27 cellular contexts compared by ENCODE assay signal in the genomic region with DNA sequence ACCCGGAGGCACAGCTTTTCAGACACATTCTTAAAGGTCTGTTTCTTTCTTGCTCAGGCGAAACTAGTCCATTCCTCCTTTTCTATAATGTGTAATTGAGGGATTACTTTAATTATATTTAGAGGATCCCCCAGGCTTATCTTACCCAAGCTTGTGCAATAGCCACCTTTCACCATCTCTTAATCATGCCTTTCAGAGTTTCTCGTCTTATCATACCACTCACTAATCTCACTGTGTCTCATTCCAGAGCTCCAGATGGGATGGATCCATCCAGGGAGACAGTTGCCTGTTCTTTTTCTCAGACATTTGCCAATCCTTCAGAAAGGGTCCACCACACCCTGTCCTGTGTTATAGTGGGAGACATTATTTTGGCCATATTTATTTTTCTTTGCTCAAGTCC. TPM values are rescaled to one million over a fixed set of nuclear protein-coding genes. Genes with fewer than 3 reads are reported as not detected.
DNase-seq lines count a peak whose midpoint lies in the region; ATAC-seq and TF ChIP-seq lines count a peak whose summit lies in the region.
"Had no signal": no experiment of that assay in that cellular context is flagged by ENCODE, and none has a peak within 500 bp of the region (broad histone marks: within the 10 kb centered on the region; RNA-seq: fewer than 3 reads in every experiment).

No MANE protein-coding gene starts in this region.

- H3K27me3 ChIP-seq in heart left ventricle: no peaks in the 10 kb centered on the region
- H3K27me3 ChIP-seq in right atrium auricular region: no peaks in the 10 kb centered on the region
- H3K27me3 ChIP-seq in sigmoid colon: no peaks in the 10 kb centered on the region
- H3K27me3 ChIP-seq in aorta (ENCODE audit: control insufficient read depth in 1 of 2, insufficient read depth in 2 of 2, low read length in 1 of 2): no peaks in the 10 kb centered on the region
- H3K27me3 ChIP-seq in testis: no peaks in the 10 kb centered on the region
- H3K27me3 ChIP-seq: MG63, SJSA1 had no signal

- H3K9me3 ChIP-seq in heart left ventricle (no peaks in the 10 kb centered on the region), right atrium auricular region (no peaks in the 10 kb centered on the region), sigmoid colon (no peaks in the 10 kb centered on the region), aorta (ENCODE audit: control insufficient read depth, low read length) (no peaks in the 10 kb centered on the region), testis (no peaks in the 10 kb centered on the region)
- H3K9me3 ChIP-seq: MG63, SJSA1 had no signal

- TF ChIP-seq EP300 in sigmoid colon (IDR thresholded peaks at IDR 0.05): no peak

- H3K4me1 ChIP-seq in heart left ventricle (peaks cover 4 to 97% (median 62%) of the 10 kb centered on the region in 12 donors), right atrium auricular region (peaks cover 0 to 74% of the 10 kb centered on the region in 2 donors), sigmoid colon (peaks cover 0 to 98% (median 84%) of the 10 kb centered on the region in 4 donors), aorta (ENCODE audit: control insufficient read depth in 1 of 2, insufficient read depth in 2 of 2, low read length in 2 of 2) (peaks cover 7 to 13% of the 10 kb centered on the region in 2 donors), testis (peaks cover 6% of the 10 kb centered on the region)
- H3K4me1 ChIP-seq: SJSA1 had no signal

- 72 to 83% (median 77%) methylated on average over 3 of the region's 3 CpGs for WGBS in heart left ventricle, 4 donors
- WGBS in sigmoid colon, 2 donors: 88 to 91% methylated on average over 3 of the region's 3 CpGs
- 79 to 80% methylated on average over 3 of the region's 3 CpGs for WGBS in aorta, 2 donors
- WGBS in testis, 2 donors: 86% methylated on average over 3 of the region's 3 CpGs

- TF ChIP-seq CTCF in heart left ventricle (IDR thresholded peaks at IDR 0.05): no peak
- TF ChIP-seq CTCF in right atrium auricular region (IDR thresholded peaks at IDR 0.05): no peak
- no peak for TF ChIP-seq CTCF in fibroblast of the aortic adventitia (IDR thresholded peaks at IDR 0.05; ENCODE audit: insufficient read depth, low read length)
- no peak for TF ChIP-seq CTCF in sigmoid colon (IDR thresholded peaks at IDR 0.05)
- no peak for TF ChIP-seq CTCF in testis (IDR thresholded peaks at IDR 0.05)

- peaks cover 0 to 11% (median 0%) of the 10 kb centered on the region in 9 donors for H3K36me3 ChIP-seq in heart left ventricle
- H3K36me3 ChIP-seq in right atrium auricular region: peaks cover 9% of the 10 kb centered on the region
- H3K36me3 ChIP-seq in sigmoid colon: peaks cover 0 to 4% (median 0%) of the 10 kb centered on the region in 4 donors
- H3K36me3 ChIP-seq in aorta (ENCODE audit: control insufficient read depth in 1 of 2, insufficient read depth in 2 of 2, low read length in 1 of 2): no peaks in the 10 kb centered on the region
- no peaks in the 10 kb centered on the region for H3K36me3 ChIP-seq in testis (ENCODE audit: low read depth, missing control alignments)
- H3K36me3 ChIP-seq: MG63, SJSA1 had no signal

- TF ChIP-seq POLR2A in heart left ventricle (IDR thresholded peaks at IDR 0.05) (no peak), sigmoid colon (IDR thresholded peaks at IDR 0.05) (no peak), testis (IDR thresholded peaks at IDR 0.05) (no peak)

- ATAC-seq in heart left ventricle (peak in 1 of 4 donors; percentile 43), aorta (ENCODE audit: low FRiP score) (no peak)
- ATAC-seq: activated naive CD4-positive, alpha-beta T cell treated with anti-CD3 and anti-CD28 coated beads, Interleukin-2, amount 50 U/mL, for 72 hours; GM12878 had no signal

- H3K4me3 ChIP-seq in heart left ventricle (no peak overlapping the region), right atrium auricular region (no peak overlapping the region), fibroblast of the aortic adventitia (ENCODE audit: low read depth, low read length) (no peak overlapping the region), sigmoid colon (no peak overlapping the region), aorta (ENCODE audit: low read length in 2 of 2) (no peak overlapping the region), testis (no peak overlapping the region)
- H3K4me3 ChIP-seq: GM12878, GM23248, MG63, SJSA1 had no signal

- DNase-seq in heart left ventricle: no peak
- no peak for DNase-seq in right atrium auricular region (ENCODE audit: low spot score)
- peak; percentile 25 for DNase-seq in fibroblast of the aortic adventitia (ENCODE audit: low read depth)
- DNase-seq in sigmoid colon: no peak
- no peak for DNase-seq in aorta
- no peak for DNase-seq in activated effector memory CD4-positive, alpha-beta T cell treated with anti-CD3 and anti-CD28 coated beads, Interleukin-2, amount 50 U/mL, for 16 hours
- DNase-seq in activated T-cell treated with anti-CD3 and anti-CD28 coated beads, Interleukin-2, amount 50 U/mL, for 1 hour: no peak
- DNase-seq in testis: no peak
- DNase-seq: activated CD4-positive, alpha-beta memory T cell treated with anti-CD3 and anti-CD28 coated beads, Interleukin-2, amount 10 ng/mL, durations not matched to agents 7 days and 5 days; activated CD4-positive, CD25-positive, alpha-beta regulatory T cell treated with anti-CD3 and anti-CD28 coated beads, Interleukin-2, amount 50 U/mL, for 72 hours; CD4-positive, CD25-positive, alpha-beta regulatory T cell; GM23248; KBM-7; MG63; naive B cell; NCI-H1105 treated with DMSO at 0.1 percent for 48 hours; NCI-H1930; NCI-H69; small intestine; substantia nigra had no signal

- H3K27ac ChIP-seq in heart left ventricle (peak overlapping the region in 10 of 12 donors; percentile 5 to 91 (median 30)), right atrium auricular region (peak overlapping the region in 1 of 2 donors; percentile 29), sigmoid colon (peak overlapping the region; percentile 89 to 91 (median 91)), aorta (ENCODE audit: low read depth in 1 of 2, low read length in 2 of 2) (peak overlapping the region; percentile 28 to 76), testis (no peak overlapping the region)
- H3K27ac ChIP-seq: epithelial cell of prostate, GM23248, SJSA1 had no signal

- intact Hi-C loops in heart left ventricle (cut with DNase I) (no loop called here), sigmoid colon (cut with DNase I) (no loop called here), aorta (cut with DNase I) (no loop called here), testis (cut with DNase I; ENCODE audit: low total_unique reads) (no loop called here)

RNA-seq across cellular contexts. Expression of gene SPARCL1, which starts 12.5 kb away (rescaled TPM):
- total RNA-seq in heart left ventricle: 100 to 1,000 TPM; 163 to 829 (median 250) TPM
- polyA plus RNA-seq in heart left ventricle: 100 to 1,000 TPM; 215 to 400 TPM
- 100 to 1,000 TPM; 501 to 627 TPM for total RNA-seq in right atrium auricular region
- not detected in 2 replicates for total RNA-seq in fibroblast of the aortic adventitia (ENCODE audit: low replicate concordance)
- total RNA-seq in sigmoid colon: 1,000 to 10,000 TPM; 1,005 to 1,386 (median 1,166) TPM
- polyA plus RNA-seq in sigmoid colon: 100 to 1,000 TPM in 1 of 3 donors, 10 to 100 TPM in 2; 10.4 to 145 (median 28.8) TPM
- 1,000 to 10,000 TPM; 1,343 to 1,668 TPM for total RNA-seq in aorta
- 1,000 to 10,000 TPM; 1,112 to 1,276 TPM for polyA plus RNA-seq in aorta
- total RNA-seq in testis: 100 to 1,000 TPM; 110 to 138 TPM
- 124 TPM for polyA plus RNA-seq in testis (ENCODE audit: insufficient read depth, low read depth, low replicate concordance)
- total RNA-seq: A172; activated CD4-positive, alpha-beta memory T cell treated with anti-CD3 and anti-CD28 coated beads, Interleukin-2, amount 10 ng/mL, durations not matched to agents 7 days and 5 days; activated naive CD4-positive, alpha-beta T cell treated with anti-CD3 and anti-CD28 coated beads, Interleukin-2, amount 50 U/mL, for 72 hours; activated T-helper 2 cell treated with anti-CD3 and anti-CD28 coated beads, Interferon-gamma antibody, Interleukin-2, Interleukin-4, amounts not matched to agents 10 μg/mL and 5 μg/mL and 100 μg/mL, durations not matched to agents 14 hours and 24 hours and 36 hours; CD4-positive, CD25-positive, alpha-beta regulatory T cell; Daoy; GM23248; SJSA1 had no signal
- polyA plus RNA-seq: CD4-positive, CD25-positive, alpha-beta regulatory T cell; GM23248 had no signal

Comparison
In these comparisons a context has a peak if more than half of its experiments do, and no peak if none do; other contexts are left out.
1. H3K27ac ChIP-seq: peak in heart left ventricle (10 of 12), sigmoid colon (4 of 4) and aorta (2 of 2); none in testis (0 of 2).
2. RNA of gene SPARCL1, which starts 12.5 kb away (total RNA-seq): 1,343 to 1,668 TPM in aorta, 1,005 to 1,386 TPM in sigmoid colon, 501 to 627 TPM in right atrium auricular region, 163 to 829 TPM in heart left ventricle and 110 to 138 TPM in testis; not detected in fibroblast of the aortic adventitia; every median in the first group is over 100 times any median in the second.